ENCODE assay signal across 25 cellular contexts in genomic region chr5:139817362-139817761, GRCh38. TPM values are rescaled to one million over a fixed set of nuclear protein-coding genes. Genes with fewer than 3 reads are reported as not detected.
"Had no signal": no experiment of that assay in that cellular context is flagged by ENCODE, and none has a peak within 500 bp of the region (broad histone marks: within the 10 kb centered on the region; RNA-seq: fewer than 3 reads in every experiment).

No MANE protein-coding gene starts in this region.

- H3K27me3 ChIP-seq: esophagus muscularis mucosa, gastrocnemius medialis, pancreas, right lobe of liver, spleen, tibial nerve had no signal

- DNase-seq: effector memory CD4-positive, alpha-beta T cell; gastrocnemius medialis; immature natural killer cell; left colon; left ventricle myocardium superior; mesenchymal stem cell; midbrain; nucleus accumbens; right lobe of liver; spleen; stimulated activated CD4-positive, alpha-beta T cell treated with anti-CD3 and anti-CD28 coated beads, Interleukin-15, amount 100 ng/mL, for 24 hours; stimulated activated CD4-positive, alpha-beta T cell treated with anti-CD3 and anti-CD28 coated beads, Interleukin-1b, Interleukin-23, amount 100 ng/mL, for 48 hours; stimulated activated CD4-positive, alpha-beta T cell treated with anti-CD3 and anti-CD28 coated beads, Interleukin-4, amount 100 ng/mL, for 24 hours had no signal

- H3K4me3 ChIP-seq: esophagus muscularis mucosa, gastrocnemius medialis, lung, neural progenitor cell, pancreas, prostate gland, right lobe of liver, spleen, tibial nerve had no signal

- H3K4me1 ChIP-seq: esophagus muscularis mucosa, gastrocnemius medialis, neural progenitor cell, pancreas, prostate gland, right lobe of liver, spleen, tibial nerve had no signal

- ATAC-seq: gastrocnemius medialis; left colon; left ventricle myocardium superior; natural killer cell treated with Interleukin-12 subunit alpha and Interleukin-12 subunit beta and Interleukin-15 and Interleukin-18, amount 100 ng/mL, for 72 hours; pancreas; right lobe of liver; stimulated activated memory B cell treated with anti-CD40 and anti-IgM and Interleukin-4, amounts not matched to agents 10 μg/mL and 1 μg/mL and 100 μg/mL, for 72 hours had no signal

- H3K4me1 Mint-ChIP-seq: immature natural killer cell; neural progenitor cell; stimulated activated memory B cell treated with anti-CD40 and anti-IgM and Interleukin-4, amounts not matched to agents 10 μg/mL and 1 μg/mL and 100 μg/mL, for 72 hours had no signal

- H3K36me3 Mint-ChIP-seq: neural progenitor cell had no signal

- H3K27me3 Mint-ChIP-seq: stimulated activated naive CD8-positive, alpha-beta T cell treated with anti-CD3 and anti-CD28 coated beads, Interleukin-15, Interleukin-2, amounts not matched to agents 100 ng/mL and 50 ng/mL, for 24 hours had no signal

- H3K27ac ChIP-seq: epithelial cell of prostate, esophagus muscularis mucosa, gastrocnemius medialis, neural progenitor cell, pancreas, prostate gland, right lobe of liver, spleen, tibial nerve had no signal

- H3K4me3 Mint-ChIP-seq: immature natural killer cell; natural killer cell treated with Interleukin-12 subunit alpha and Interleukin-12 subunit beta and Interleukin-15 and Interleukin-18, amount 100 ng/mL, for 72 hours; neural progenitor cell; stimulated activated memory B cell treated with anti-CD40 and anti-IgM and Interleukin-4, amounts not matched to agents 10 μg/mL and 1 μg/mL and 100 μg/mL, for 72 hours; stimulated activated naive CD8-positive, alpha-beta T cell treated with anti-CD3 and anti-CD28 coated beads, Interleukin-15, Interleukin-2, amounts not matched to agents 100 ng/mL and 50 ng/mL, for 24 hours had no signal

- H3K36me3 ChIP-seq: esophagus muscularis mucosa, gastrocnemius medialis, neural progenitor cell, pancreas, prostate gland, right lobe of liver, spleen, tibial nerve had no signal

- H3K9me3 ChIP-seq: gastrocnemius medialis, pancreas, prostate gland, right lobe of liver had no signal

- H3K27ac Mint-ChIP-seq: natural killer cell treated with Interleukin-12 subunit alpha and Interleukin-12 subunit beta and Interleukin-15 and Interleukin-18, amount 100 ng/mL, for 72 hours; neural progenitor cell; stimulated activated memory B cell treated with anti-CD40 and anti-IgM and Interleukin-4, amounts not matched to agents 10 μg/mL and 1 μg/mL and 100 μg/mL, for 72 hours; stimulated activated naive CD8-positive, alpha-beta T cell treated with anti-CD3 and anti-CD28 coated beads, Interleukin-15, Interleukin-2, amounts not matched to agents 100 ng/mL and 50 ng/mL, for 24 hours had no signal

RNA-seq across cellular contexts. Expression of gene PSD2, which starts 21.8 kb away (rescaled TPM):
- total RNA-seq: fibroblast of villous mesenchyme; left ventricle myocardium superior; natural killer cell treated with Interleukin-12 subunit alpha and Interleukin-12 subunit beta and Interleukin-15 and Interleukin-18, amount 100 ng/mL, for 72 hours had no signal
- polyA plus RNA-seq: keratinocyte had no signal
